Comparison of ENCODE assay signal across 9 cellular contexts in the genomic region with DNA sequence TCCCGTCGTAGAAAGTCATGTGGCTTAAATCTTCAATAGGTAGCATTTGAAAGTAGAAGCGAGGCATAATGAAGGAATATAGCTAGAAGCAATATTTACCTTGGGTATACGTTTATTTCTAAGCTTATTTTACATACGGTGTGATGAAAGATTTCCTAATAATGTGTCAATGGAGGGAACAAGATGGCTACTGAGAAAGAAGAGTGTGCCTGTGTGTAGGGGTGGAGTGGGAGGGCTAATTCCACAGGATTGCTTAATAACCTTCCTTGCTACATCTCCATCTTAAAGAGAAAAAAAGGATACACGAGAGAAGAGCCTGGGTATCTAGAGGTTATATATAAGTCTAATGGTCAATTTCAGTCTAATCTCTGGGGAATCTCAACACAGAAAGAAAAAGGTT. TPM values are rescaled to one million over a fixed set of nuclear protein-coding genes. Genes with fewer than 3 reads are reported as not detected.
DNase-seq lines count a peak whose midpoint lies in the region; ATAC-seq and TF ChIP-seq lines count a peak whose summit lies in the region.
"Had no signal": no experiment of that assay in that cellular context is flagged by ENCODE, and none has a peak within 500 bp of the region (broad histone marks: within the 10 kb centered on the region; RNA-seq: fewer than 3 reads in every experiment).

No MANE protein-coding gene starts in this region.

- peaks cover 48% of the 10 kb centered on the region for H3K4me1 ChIP-seq in adipocyte (ENCODE audit: control insufficient read depth, insufficient read depth, low read length)

- peak overlapping the region; percentile 99 for H3K9ac ChIP-seq in adipocyte (ENCODE audit: low read length)

- peak; percentile 44 for DNase-seq in ACHN
- peak; percentile 21 for DNase-seq in HT1080 (ENCODE audit: low read depth)
- peak; percentile 85 for DNase-seq in adipocyte (ENCODE audit: low read depth)
- no peak for DNase-seq in memory B cell (ENCODE audit: low spot score in 2 of 2)
- DNase-seq in ecto neural progenitor cell (ENCODE audit: low spot score), result no peak
- no peak for DNase-seq in C1 segment of cervical spinal cord (lab: John Stamatoyannopoulos, UW)
- no peak for DNase-seq in activated CD4-positive, CD25-positive, alpha-beta regulatory T cell treated with anti-CD3 and anti-CD28 coated beads, Interleukin-2, amount 50 U/mL, for 72 hours
- no peak for DNase-seq in GM10266 (ENCODE audit: extremely low spot score)
- DNase-seq: islet precursor cell had no signal

- H3K27me3 Mint-ChIP-seq in memory B cell, result peaks cover 6% of the 10 kb centered on the region

- H3K9me3 ChIP-seq in adipocyte (ENCODE audit: control insufficient read depth, low read length), result no peaks in the 10 kb centered on the region

- no peak overlapping the region for H3K27ac Mint-ChIP-seq in memory B cell

- H3K4me3 ChIP-seq in adipocyte (ENCODE audit: low read length), result peak overlapping the region; percentile 98

- no peaks in the 10 kb centered on the region for H3K36me3 ChIP-seq in adipocyte (ENCODE audit: control insufficient read depth, insufficient read depth, low read length, severe bottlenecking)

- no peak for TF ChIP-seq CTCF in GM10266 (IDR thresholded peaks at IDR 0.05; ENCODE audit: control insufficient read depth, insufficient read depth, low read depth, missing control alignments)

- ATAC-seq in memory B cell (ENCODE audit: low read depth), result no peak

- peak overlapping the region; percentile 16 for H3K4me3 Mint-ChIP-seq in memory B cell

- no peaks in the 10 kb centered on the region for H3K27me3 ChIP-seq in adipocyte (replicated peaks; ENCODE audit: control insufficient read depth, insufficient read depth, low read length)

- in situ Hi-C loops in ACHN (cut with HindIII; ENCODE audit: low pct_ligation_motif_present, low pct_unique_long_range_greater_than_20kb, low sequenced_read_pairs), result no loop called here

- no peaks in the 10 kb centered on the region for H3K9me3 Mint-ChIP-seq in memory B cell

- H3K36me3 Mint-ChIP-seq in memory B cell, result no peaks in the 10 kb centered on the region

- H3K4me1 Mint-ChIP-seq in memory B cell, result peaks cover 6% of the 10 kb centered on the region

RNA-seq across cellular contexts. Expression of gene SPART, which starts 2.0 kb away (rescaled TPM):
- 52.0 and 72.2 TPM in 2 replicates for total RNA-seq in HT1080 (2014; rRNA removed; shearing (Covaris generic))
- 45.8 and 55.9 TPM in 2 replicates for polyA plus RNA-seq in HT1080 (2015; cell fraction: cytosol; rRNA removed)
- polyA plus RNA-seq in HT1080 (2015; cell fraction: nucleus; rRNA removed), result 76.6 and 79.9 TPM in 2 replicates

RNA-seq across cellular contexts. Expression of gene CCDC169, which starts 46.6 kb away (rescaled TPM):
- total RNA-seq in HT1080 (2014; rRNA removed; shearing (Covaris generic)), result 2.0 and 2.3 TPM in 2 replicates
- polyA plus RNA-seq in HT1080 (2015; cell fraction: cytosol; rRNA removed), result 3.6 and 4.3 TPM in 2 replicates
- 2.2 and 2.6 TPM in 2 replicates for polyA plus RNA-seq in HT1080 (2015; cell fraction: nucleus; rRNA removed)

Comparison
In these comparisons a context has a peak if more than half of its experiments do, and no peak if none do; other contexts are left out.
1. DNase-seq: peak in ACHN (single experiment), HT1080 (single experiment) and adipocyte (single experiment); none in memory B cell (0 of 2), ecto neural progenitor cell (single experiment), C1 segment of cervical spinal cord (0 of 14), activated CD4-positive, CD25-positive, alpha-beta regulatory T cell treated with anti-CD3 and anti-CD28 coated beads, Interleukin-2, amount 50 U/mL, for 72 hours (single experiment) and GM10266 (single experiment).